Comparison of ENCODE assay signal across 12 cellular contexts in the genomic region with DNA sequence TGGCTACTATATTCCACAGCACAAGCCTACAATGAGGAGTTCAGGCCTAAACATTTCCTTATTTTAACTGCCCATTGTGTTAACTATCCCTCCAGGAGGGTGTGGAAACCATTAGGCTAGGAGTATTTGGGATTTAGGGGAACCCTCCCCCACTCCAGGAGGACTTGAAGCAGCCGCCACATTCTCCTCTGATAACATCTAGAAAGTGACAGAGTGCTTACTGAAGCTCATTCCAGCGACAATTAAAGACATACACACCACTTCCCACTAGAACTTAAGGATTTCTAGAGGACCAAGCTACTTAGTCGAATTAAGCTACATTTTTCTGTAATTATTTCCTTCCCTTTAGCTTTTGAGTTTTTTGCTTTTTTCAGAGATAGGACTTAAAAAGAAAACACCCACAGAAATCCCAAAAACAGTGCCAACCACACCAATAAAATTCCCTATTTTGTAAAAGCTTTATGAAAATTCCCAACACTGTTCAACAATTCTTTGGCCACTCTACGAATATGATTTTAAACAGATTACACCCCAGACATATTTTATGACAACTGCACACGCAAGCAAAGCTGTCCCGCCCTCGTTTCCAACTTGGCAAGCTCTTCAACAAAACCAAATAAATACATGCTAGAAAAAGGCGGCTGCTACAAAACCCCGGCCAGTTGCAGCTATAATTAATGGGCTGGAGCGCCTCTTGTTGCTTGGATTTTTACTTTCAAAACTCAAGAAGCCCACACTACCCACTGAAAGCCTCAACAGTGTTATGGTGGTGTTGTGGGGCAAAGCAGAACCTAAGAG. TPM values are rescaled to one million over a fixed set of nuclear protein-coding genes. Genes with fewer than 3 reads are reported as not detected.
DNase-seq lines count a peak whose midpoint lies in the region; ATAC-seq and TF ChIP-seq lines count a peak whose summit lies in the region.
"Had no signal": no experiment of that assay in that cellular context is flagged by ENCODE, and none has a peak within 500 bp of the region (broad histone marks: within the 10 kb centered on the region; RNA-seq: fewer than 3 reads in every experiment).

No MANE protein-coding gene starts in this region.

- peaks cover 29% of the 10 kb centered on the region for H3K9me3 Mint-ChIP-seq in nephron progenitor cell
- H3K9me3 Mint-ChIP-seq: activated naive CD8-positive, alpha-beta T cell treated with anti-CD3 and anti-CD28 coated beads, Interleukin-2, amount 50 U/mL, for 24 hours had no signal

- intact Hi-C loops in posterior vena cava (cut with DNase I), result loop anchor here (5.0 to 10.0 kb wide), 2 partner anchors 48 to 171 kb away; no protein-coding TSS in a partner anchor

- peaks cover 67% of the 10 kb centered on the region for H3K4me1 Mint-ChIP-seq in nephron progenitor cell

- peak overlapping the region; percentile 87 for H3K27ac Mint-ChIP-seq in nephron progenitor cell
- H3K27ac Mint-ChIP-seq: activated naive CD8-positive, alpha-beta T cell treated with anti-CD3 and anti-CD28 coated beads, Interleukin-2, amount 50 U/mL, for 24 hours had no signal

- no peak for ATAC-seq in GM18505 (IDR thresholded peaks at IDR 0.05; ENCODE audit: unreplicated experiment)
- ATAC-seq: activated naive CD8-positive, alpha-beta T cell treated with anti-CD3 and anti-CD28 coated beads, Interleukin-2, amount 50 U/mL, for 24 hours had no signal

- H3K36me3 Mint-ChIP-seq in nephron progenitor cell (ENCODE audit: low read depth), result peaks cover 35% of the 10 kb centered on the region

- DNase-seq in DMS 273 treated with DMSO at 0.1 percent for 48 hours (lab: John Stamatoyannopoulos, UW), result peak; percentile 21
- DNase-seq in NCI-H1092 treated with DMSO at 0.1 percent for 48 hours (lab: John Stamatoyannopoulos, UW), result peak; percentile 8
- peak; percentile 15 for DNase-seq in fibroblast of peridontal ligament (ENCODE audit: extremely low read depth)
- no peak for DNase-seq in nephron progenitor cell
- no peak for DNase-seq in posterior vena cava (ENCODE audit: low spot score)
- DNase-seq in epidermal melanocyte (ENCODE audit: insufficient read length, low spot score), result no peak
- no peak for DNase-seq in pons (ENCODE audit: low spot score)
- DNase-seq: activated CD4-positive, alpha-beta T cell treated with anti-CD3 and anti-CD28 coated beads, Interleukin-2, amount 50 U/mL, for 48 hours; activated naive CD8-positive, alpha-beta T cell treated with anti-CD3 and anti-CD28 coated beads, Interleukin-2, amount 50 U/mL, for 24 hours; COR-L47; nucleus accumbens had no signal

- no peak for TF ChIP-seq CTCF in nephron progenitor cell (IDR thresholded peaks at IDR 0.05)

- H3K4me3 Mint-ChIP-seq in nephron progenitor cell, result peak overlapping the region; percentile 95
- H3K4me3 Mint-ChIP-seq: activated naive CD8-positive, alpha-beta T cell treated with anti-CD3 and anti-CD28 coated beads, Interleukin-2, amount 50 U/mL, for 24 hours had no signal

- no peak for TF ChIP-seq POLR2A in GM18505 (IDR thresholded peaks at IDR 0.05; ENCODE audit: borderline replicate concordance, extremely low read depth, insufficient read depth, insufficient read length)

- H3K27me3 Mint-ChIP-seq in nephron progenitor cell (ENCODE audit: low read depth, poor library complexity), result no peaks in the 10 kb centered on the region

RNA-seq across cellular contexts. Expression of gene ROR2, which starts 4.6 kb away (rescaled TPM):
- total RNA-seq in posterior vena cava, result 10 to 100 TPM; 24.7 to 28.4 TPM

Comparison
In these comparisons a context has a peak if more than half of its experiments do, and no peak if none do; other contexts are left out.
1. DNase-seq: peak in DMS 273 treated with DMSO at 0.1 percent for 48 hours (single experiment), NCI-H1092 treated with DMSO at 0.1 percent for 48 hours (single experiment) and fibroblast of peridontal ligament (single experiment); none in nephron progenitor cell (single experiment), posterior vena cava (single experiment), epidermal melanocyte (single experiment) and pons (single experiment).